Comparison of ENCODE assay signal across 8 cellular contexts in genomic region chr1:48470506-48470905, GRCh38. TPM values are rescaled to one million over a fixed set of nuclear protein-coding genes. Genes with fewer than 3 reads are reported as not detected.
A peak's percentile ranks its signal among the peaks of the same experiment; 100 is the strongest.
DNase-seq lines count a peak whose midpoint lies in the region; ATAC-seq, FAIRE-seq and TF ChIP-seq lines count a peak whose summit lies in the region.

No MANE protein-coding gene starts in this region.

- no peak overlapping the region for H2BK20ac ChIP-seq in H1 (ENCODE audit: low read length)

- 68% methylated on average over 6 of the region's 6 CpGs; no CpG with 5 or more reads in 1 of the 2 experiments for WGBS in H1 (ENCODE audit: extremely low coverage in 1 of 2, insufficient coverage in 1 of 2, insufficient read length in 1 of 2, insufficient replicate concordance in 2 of 2, low coverage in 1 of 2, low lambda C conversion rate in 2 of 2, missing lambda C conversion rate in 1 of 2), 2 experiments
- WGBS in aorta, 2 donors: 3 to 4% methylated on average over 6 of the region's 6 CpGs

- H3K9ac ChIP-seq in H1 (replicated peaks in 1 of 4; ENCODE audit: extremely low read depth in 1 of 4, low read depth in 3 of 4, low read length in 3 of 4): no peak overlapping the region
- H3K9ac ChIP-seq in muscle layer of colon (ENCODE audit: low read length): peak overlapping the region; percentile 80

- no peak for TF ChIP-seq CTCF in H1 (IDR thresholded peaks at IDR 0.05; ENCODE audit: control extremely low read depth in 1 of 3, insufficient read depth in 1 of 3, low read depth in 1 of 3, low read length in 3 of 3)

- no peak for TF ChIP-seq RAD21 in H1 (IDR thresholded peaks at IDR 0.05 in 1 of 2, conservative IDR thresholded peaks at IDR 0.05 in 1 of 2; ENCODE audit: low read depth in 2 of 2, low read length in 2 of 2)

- peaks cover 0 to 3% of the 10 kb centered on the region in 2 experiments; a peak in 1 of 4 replicates for H3K9me3 ChIP-seq in H1 (ENCODE audit: insufficient read depth in 2 of 2, low read depth in 1 of 2, low read length in 1 of 2)
- no peaks in the 10 kb centered on the region for H3K9me3 ChIP-seq in muscle layer of colon (ENCODE audit: low read length)
- H3K9me3 ChIP-seq in aorta (ENCODE audit: control insufficient read depth, low read length): no peaks in the 10 kb centered on the region
- peaks cover 4% of the 10 kb centered on the region; the same call in 1 of the 2 replicates for H3K9me3 ChIP-seq in SJCRH30 (replicated peaks)

- H4K91ac ChIP-seq in H1 (replicated peaks; ENCODE audit: insufficient read length, low read length): no peak overlapping the region

- H2BK15ac ChIP-seq in H1 (ENCODE audit: low read length): no peak overlapping the region

- H3K4me3 ChIP-seq in H1 (ENCODE audit: extremely low read depth in 1 of 4, insufficient read depth in 2 of 4, low read depth in 3 of 4, low read length in 4 of 4) (peak overlapping the region in 3 of 4 experiments; percentile 77 to 88 (median 79); a peak in 5 of 8 replicates), muscle layer of colon (ENCODE audit: low read depth in 1 of 2, low read length in 2 of 2) (peak overlapping the region in 1 of 2 donors; percentile 90), aorta (ENCODE audit: low read length in 2 of 2) (peak overlapping the region; percentile 62 to 79), SJCRH30 (no peak overlapping the region)

- no peak overlapping the region for H3K4ac ChIP-seq in H1 (replicated peaks; ENCODE audit: insufficient read length, low read depth, low read length)

- H3K23ac ChIP-seq in H1 (ENCODE audit: insufficient read length): no peak overlapping the region

- no peak overlapping the region for H3K18ac ChIP-seq in H1 (ENCODE audit: extremely low read depth, low read length)

- CTCF ChIA-PET in H1 (lab: Charles Lee; ENCODE audit: partially characterized antibody): interaction anchor here (0.9 to 1.4 kb wide), 2 partner anchors 20 to 27 kb away, joined by 3 to 4 read pairs; no protein-coding TSS in a partner anchor

- intact Hi-C loops in aorta (cut with DNase I): no loop called here

- H4K5ac ChIP-seq in H1 (ENCODE audit: insufficient read length, low read depth, low read length): no peak overlapping the region

- peak; percentile 56 for DNase-seq in Ammon's horn (ENCODE audit: low spot score)
- DNase-seq in NCI-H2029 (lab: John Stamatoyannopoulos, UW): peak; percentile 46
- DNase-seq in H1 (ENCODE audit: low read depth in 1 of 2, low spot score in 2 of 2): peak in 1 of 2 experiments; percentile 44
- DNase-seq in aorta: peak in 1 of 2 donors; percentile 60
- DNase-seq in UCSD-AML1 (lab: John Stamatoyannopoulos, UW; ENCODE audit: unreplicated experiment): no peak
- no peak for DNase-seq in SJCRH30

- H3K79me2 ChIP-seq in H1 (ENCODE audit: control insufficient read depth in 1 of 2, insufficient read depth in 2 of 2, low read length in 2 of 2): peaks cover 0 to 11% of the 10 kb centered on the region in 2 experiments; a peak in 1 of 4 replicates

- 0 out of 2 replicates have a peak, but pooled peaks cover 5% of the 10 kb centered on the region for H3K23me2 ChIP-seq in H1 (ENCODE audit: low read depth, low read length)

- no peaks in the 10 kb centered on the region for H3K36me3 ChIP-seq in H1 (ENCODE audit: control insufficient read depth in 2 of 4, insufficient read depth in 4 of 4, low read length in 3 of 4)
- no peaks in the 10 kb centered on the region for H3K36me3 ChIP-seq in muscle layer of colon (ENCODE audit: insufficient read depth, low read length)
- no peaks in the 10 kb centered on the region for H3K36me3 ChIP-seq in aorta (ENCODE audit: control insufficient read depth in 1 of 2, insufficient read depth in 2 of 2, low read length in 1 of 2)
- no peaks in the 10 kb centered on the region for H3K36me3 ChIP-seq in SJCRH30

- no peak overlapping the region for H3K56ac ChIP-seq in H1 (replicated peaks; ENCODE audit: insufficient read length, low read depth, low read length)

- FAIRE-seq in H1 (lab: Jason Lieb, UNC): no peak

- H2BK120ac ChIP-seq in H1 (replicated peaks; ENCODE audit: low read depth, low read length): no peak overlapping the region

- peak overlapping the region; percentile 71 to 80 for H3K4me2 ChIP-seq in H1 (ENCODE audit: insufficient read depth in 1 of 2, low read depth in 2 of 2, low read length in 2 of 2)

- H2BK5ac ChIP-seq in H1 (ENCODE audit: low read depth, low read length): no peak overlapping the region

- no peak overlapping the region for H3K14ac ChIP-seq in H1 (ENCODE audit: insufficient read length)

- no peaks in the 10 kb centered on the region for H3K27me3 ChIP-seq in H1 (replicated peaks in 1 of 4; ENCODE audit: control insufficient read depth in 3 of 4, extremely low read depth in 1 of 4, insufficient read depth in 3 of 4, low read length in 3 of 4)
- no peaks in the 10 kb centered on the region for H3K27me3 ChIP-seq in muscle layer of colon (ENCODE audit: control insufficient read depth in 1 of 2, insufficient read depth in 2 of 2, low read length in 2 of 2)
- no peaks in the 10 kb centered on the region for H3K27me3 ChIP-seq in aorta (ENCODE audit: control insufficient read depth in 1 of 2, insufficient read depth in 2 of 2, low read length in 1 of 2)
- H3K27me3 ChIP-seq in SJCRH30: no peaks in the 10 kb centered on the region

- H2AK5ac ChIP-seq in H1 (ENCODE audit: low read depth, low read length): no peak overlapping the region

- no peak overlapping the region for H3K27ac ChIP-seq in H1 (ENCODE audit: low read depth, low read length)
- H3K27ac ChIP-seq in muscle layer of colon (ENCODE audit: low read depth, low read length): peak overlapping the region; percentile 80
- H3K27ac ChIP-seq in aorta (ENCODE audit: low read depth in 1 of 2, low read length in 2 of 2): peak overlapping the region; percentile 30 to 61
- no peak overlapping the region for H3K27ac ChIP-seq in SJCRH30

- TF ChIP-seq EP300 in H1 (IDR thresholded peaks at IDR 0.05; ENCODE audit: borderline replicate concordance in 1 of 2, low read depth in 2 of 2, low read length in 2 of 2): no peak

- peaks cover 5 to 11% (median 6%) of the 10 kb centered on the region in 4 experiments; a peak in 4 of 7 replicates for H3K4me1 ChIP-seq in H1 (replicated peaks in 1 of 4; ENCODE audit: control insufficient read depth in 3 of 4, insufficient read depth in 4 of 4, low read length in 3 of 4)
- H3K4me1 ChIP-seq in muscle layer of colon (ENCODE audit: insufficient read depth, low read length): peaks cover 15% of the 10 kb centered on the region
- no peaks in the 10 kb centered on the region for H3K4me1 ChIP-seq in aorta (ENCODE audit: control insufficient read depth in 1 of 2, insufficient read depth in 2 of 2, low read length in 2 of 2)
- no peaks in the 10 kb centered on the region for H3K4me1 ChIP-seq in SJCRH30

- no peaks in the 10 kb centered on the region for H3K79me1 ChIP-seq in H1 (ENCODE audit: low read depth, low read length)

- ATAC-seq in aorta (ENCODE audit: low FRiP score): no peak
- no peak for ATAC-seq in GM19467 (IDR thresholded peaks at IDR 0.05; ENCODE audit: unreplicated experiment)

- H2BK12ac ChIP-seq in H1 (ENCODE audit: low read depth, low read length): no peak overlapping the region

- no peak for TF ChIP-seq POLR2A in H1 (IDR thresholded peaks at IDR 0.05; ENCODE audit: control extremely low read depth in 1 of 2, low read depth in 2 of 2, low read length in 2 of 2)

- H4K8ac ChIP-seq in H1 (ENCODE audit: extremely low read depth, insufficient read depth, low read length): no peak overlapping the region

- no peaks in the 10 kb centered on the region for H4K20me1 ChIP-seq in H1 (replicated peaks in 1 of 2; ENCODE audit: control insufficient read depth in 1 of 2, insufficient read depth in 2 of 2, low read length in 2 of 2)

- H2AFZ ChIP-seq in H1 (ENCODE audit: low read length): no peak overlapping the region; the same call in 1 of the 2 replicates

- POLR2A ChIA-PET in H1 (lab: Charles Lee; ENCODE audit: partially characterized antibody): interaction anchor here (0.6 to 0.9 kb wide), 2 partner anchors 18 to 109 kb away, joined by 3 read pairs; no protein-coding TSS in a partner anchor

TF ChIP-seq in H1, 55 proteins besides CTCF, POLR2A, EP300 and RAD21:
- TF ChIP-seq GTF2F1 (IDR thresholded peaks at IDR 0.05; ENCODE audit: borderline replicate concordance, low read depth, low read length): no peak
- peak; percentile 85 for TF ChIP-seq MAX (IDR thresholded peaks at IDR 0.05)
- no peak for TF ChIP-seq BCL11A (IDR thresholded peaks at IDR 0.05; ENCODE audit: low read depth in 2 of 2, low read length in 2 of 2)
- peak; percentile 97 for TF ChIP-seq E2F6 (IDR thresholded peaks at IDR 0.05)

RNA-seq across cellular contexts. Expression of gene SPATA6, which starts 1.5 kb away (rescaled TPM):
- 11.0 and 17.2 TPM in 2 replicates for total RNA-seq in H1 (2021; fragmentation: NEBNext Ultra II Directional; extraction: Animal tissue kit (Norgen Biotek cat#: 25700))
- polyA plus RNA-seq in H1 (2011; rRNA removed) (2.4 and 3.1 TPM in 2 replicates), aorta (1 to 10 TPM; 3.4 to 8.6 TPM)
- polyA plus RNA-seq in H1 (2011; cell fraction: cytosol; rRNA removed): 3.5 TPM
- 7.9 TPM for polyA plus RNA-seq in H1 (2011; cell fraction: nucleus; rRNA removed)
- polyA plus RNA-seq in H1 (2012, experiment 1 of 2): 6.7 to 9.1 TPM (median 8.1 TPM) in 4 replicates
- polyA plus RNA-seq in H1 (2012, experiment 2 of 2): 1.7 TPM
- 5.8 TPM for polyA plus RNA-seq in H1 (2013, experiment 1 of 2)
- polyA plus RNA-seq in H1 (2013, experiment 2 of 2): 6.2 TPM
- polyA minus RNA-seq in H1 (2011; rRNA and poly(A)+ RNA removed): 16.1 and 16.4 TPM in 2 replicates
- 7.7 TPM for polyA minus RNA-seq in H1 (2011; cell fraction: cytosol; rRNA and poly(A)+ RNA removed)
- polyA minus RNA-seq in H1 (2011; cell fraction: nucleus; rRNA and poly(A)+ RNA removed): 35.6 TPM
- total RNA-seq in aorta: 10 to 100 TPM; 21.1 to 33.2 TPM
- total RNA-seq in SJCRH30 (2014; rRNA removed; shearing (Covaris generic)): 3.0 and 3.4 TPM in 2 replicates

Comparison
In these comparisons a context has a peak if more than half of its experiments do, and no peak if none do; other contexts are left out.
1. DNase-seq: peak in Ammon's horn (single experiment) and NCI-H2029 (single experiment); none in UCSD-AML1 (single experiment) and SJCRH30 (0 of 2).
2. H3K27ac ChIP-seq: peak in muscle layer of colon (single experiment) and aorta (2 of 2); none in H1 (single experiment) and SJCRH30 (single experiment).